Comparison of ENCODE assay signal across 11 cellular contexts in genomic region chr17:81309859-81310839, GRCh38. TPM values are rescaled to one million over a fixed set of nuclear protein-coding genes. Genes with fewer than 3 reads are reported as not detected.
DNase-seq lines count a peak whose midpoint lies in the region; ATAC-seq, FAIRE-seq and TF ChIP-seq lines count a peak whose summit lies in the region.
"Had no signal": no experiment of that assay in that cellular context is flagged by ENCODE, and none has a peak within 500 bp of the region (broad histone marks: within the 10 kb centered on the region; RNA-seq: fewer than 3 reads in every experiment).

No MANE protein-coding gene starts in this region.

- peak overlapping the region; percentile 75 for H3K56ac ChIP-seq in H1 (replicated peaks; ENCODE audit: insufficient read length, low read depth, low read length)

- TF ChIP-seq RAD21 in H1 (IDR thresholded peaks at IDR 0.05 in 1 of 2, conservative IDR thresholded peaks at IDR 0.05 in 1 of 2; ENCODE audit: low read depth in 2 of 2, low read length in 2 of 2), result no peak

- peak overlapping the region; percentile 84 for H4K91ac ChIP-seq in H1 (replicated peaks; ENCODE audit: insufficient read length, low read length)

- H2BK5ac ChIP-seq in H1 (ENCODE audit: low read depth, low read length), result peak overlapping the region; percentile 35; the same call in 1 of the 2 replicates

- TF ChIP-seq CTCF in Panc1 (IDR thresholded peaks at IDR 0.05) (no peak), H1 (IDR thresholded peaks at IDR 0.05; ENCODE audit: control extremely low read depth in 1 of 3, insufficient read depth in 1 of 3, low read depth in 1 of 3, low read length in 3 of 3) (no peak)

- DNase-seq in Panc1 (ENCODE audit: low read depth, low spot score), result no peak
- DNase-seq in H1 (ENCODE audit: low read depth in 1 of 2, low spot score in 2 of 2), result no peak
- no peak for DNase-seq in substantia nigra (lab: John Stamatoyannopoulos, UW)
- DNase-seq in activated naive CD4-positive, alpha-beta T cell (lab: John Stamatoyannopoulos, UW), result no peak
- no peak for DNase-seq in H7
- no peak for DNase-seq in HPDE6-E6E7 (ENCODE audit: extremely low spot score)
- DNase-seq: NCI-H2081 treated with DMSO at 0.1 percent for 48 hours had no signal

- H2AFZ ChIP-seq in H1 (ENCODE audit: low read length), result no peak overlapping the region

- WGBS in H1 (ENCODE audit: extremely low coverage in 1 of 2, insufficient coverage in 1 of 2, insufficient read length in 1 of 2, insufficient replicate concordance in 2 of 2, low coverage in 1 of 2, low lambda C conversion rate in 2 of 2, missing lambda C conversion rate in 1 of 2), 2 experiments, result 70% methylated on average over 32 of the region's 36 CpGs; no CpG with 5 or more reads in 1 of the 2 experiments

- no peak overlapping the region for H3K4ac ChIP-seq in H1 (replicated peaks; ENCODE audit: insufficient read length, low read depth, low read length)

- H4K20me1 ChIP-seq in H1 (replicated peaks in 1 of 2; ENCODE audit: control insufficient read depth in 1 of 2, insufficient read depth in 2 of 2, low read length in 2 of 2), result no peaks in the 10 kb centered on the region

- H3K18ac ChIP-seq in H1 (ENCODE audit: extremely low read depth, low read length), result no peak overlapping the region

- H3K23me2 ChIP-seq in H1 (ENCODE audit: low read depth, low read length), result no peaks in the 10 kb centered on the region

- H3K27ac ChIP-seq in Panc1 (ENCODE audit: low read length) (peak overlapping the region; percentile 87), H1 (ENCODE audit: low read depth, low read length) (no peak overlapping the region), mucosa of rectum (ENCODE audit: low read depth in 2 of 2, low read length in 2 of 2) (peak overlapping the region; percentile 86 to 90), substantia nigra (ENCODE audit: low read depth, low read length, poor library complexity, severe bottlenecking) (peak overlapping the region; percentile 26)
- H3K27ac ChIP-seq: KMS-11 had no signal

- H3K36me3 ChIP-seq in Panc1 (ENCODE audit: control insufficient read depth, insufficient read depth, low read length) (no peaks in the 10 kb centered on the region), H1 (ENCODE audit: control insufficient read depth in 2 of 4, insufficient read depth in 4 of 4, low read length in 3 of 4) (no peaks in the 10 kb centered on the region), mucosa of rectum (ENCODE audit: control insufficient read depth in 2 of 2, insufficient read depth in 2 of 2, low read length in 2 of 2) (no peaks in the 10 kb centered on the region), H7 (replicated peaks; ENCODE audit: control insufficient read depth, insufficient read depth, low read length) (no peaks in the 10 kb centered on the region)

- H3K27me3 ChIP-seq in Panc1 (ENCODE audit: control insufficient read depth, insufficient read depth, low read length) (no peaks in the 10 kb centered on the region), H1 (replicated peaks in 1 of 4; ENCODE audit: control insufficient read depth in 3 of 4, extremely low read depth in 1 of 4, insufficient read depth in 3 of 4, low read length in 3 of 4) (no peaks in the 10 kb centered on the region), mucosa of rectum (ENCODE audit: control insufficient read depth in 2 of 2, insufficient read depth in 2 of 2, low read length in 2 of 2) (no peaks in the 10 kb centered on the region), H7 (ENCODE audit: control insufficient read depth, insufficient read depth, low read length) (no peaks in the 10 kb centered on the region)

- no peak overlapping the region for H4K5ac ChIP-seq in H1 (ENCODE audit: insufficient read length, low read depth, low read length)

- peak overlapping the region; percentile 90; the same call in 1 of the 2 replicates for H2BK20ac ChIP-seq in H1 (ENCODE audit: low read length)

- H3K14ac ChIP-seq in H1 (ENCODE audit: insufficient read length), result no peak overlapping the region

- peak overlapping the region; percentile 72; the same call in 1 of the 2 replicates for H2BK15ac ChIP-seq in H1 (ENCODE audit: low read length)

- H3K23ac ChIP-seq in H1 (ENCODE audit: insufficient read length), result no peak overlapping the region

- in situ Hi-C loops in Panc1 (cut with HindIII; ENCODE audit: low pct_unique_long_range_greater_than_20kb, low sequenced_read_pairs), result no loop called here

- BruUV-seq in Panc1 (replicated peaks; lab: Mats Ljungman, UMichigan), result no TSS peak

- H3K79me2 ChIP-seq in H1 (ENCODE audit: control insufficient read depth in 1 of 2, insufficient read depth in 2 of 2, low read length in 2 of 2), result no peaks in the 10 kb centered on the region

- no peak overlapping the region for H3K9ac ChIP-seq in H1 (replicated peaks in 1 of 4; ENCODE audit: extremely low read depth in 1 of 4, low read depth in 3 of 4, low read length in 3 of 4)
- peak overlapping the region; percentile 68 to 87 for H3K9ac ChIP-seq in mucosa of rectum (ENCODE audit: low read depth in 1 of 2, low read length in 2 of 2)
- H3K9ac ChIP-seq: KMS-11 had no signal

- no peaks in the 10 kb centered on the region for H3K79me1 ChIP-seq in H1 (ENCODE audit: low read depth, low read length)

- CTCF ChIA-PET in Panc1 (lab: Charles Lee), result interaction anchor here (0.6 to 1.2 kb wide), 4 partner anchors 12 to 860 kb away, joined by 3 to 5 read pairs (median 3); no protein-coding TSS in a partner anchor
- CTCF ChIA-PET in H1 (lab: Charles Lee; ENCODE audit: partially characterized antibody), result interaction anchor here (0.7 to 10.3 kb wide), 32 partner anchors 11 to 184 kb away, joined by 3 to 80 read pairs (median 5); partner anchors contain the start of genes BAHCC1 and SLC38A10

- TF ChIP-seq EP300 in H1 (IDR thresholded peaks at IDR 0.05; ENCODE audit: borderline replicate concordance in 1 of 2, low read depth in 2 of 2, low read length in 2 of 2), result 0 out of 3 replicates have a peak, but pooled peaks of 1 of the 2 experiments have one; percentile 33

- POLR2A ChIA-PET in Panc1 (lab: Charles Lee), result interaction anchor here (0.6 kb wide), 2 partner anchors 62 to 532 kb away, joined by 3 to 5 read pairs; no protein-coding TSS in a partner anchor
- POLR2A ChIA-PET in H1 (lab: Charles Lee; ENCODE audit: partially characterized antibody), result interaction anchor here (0.8 to 1.8 kb wide), 6 partner anchors 27 to 228 kb away, joined by 3 to 6 read pairs (median 3); no protein-coding TSS in a partner anchor

- peak overlapping the region in 1 of 2 experiments; percentile 37; a peak in 2 of 4 replicates for H3K4me2 ChIP-seq in H1 (ENCODE audit: insufficient read depth in 1 of 2, low read depth in 2 of 2, low read length in 2 of 2)

- H3K4me3 ChIP-seq in Panc1 (ENCODE audit: low read depth in 2 of 2, low read length in 2 of 2) (no peak overlapping the region), H1 (ENCODE audit: extremely low read depth in 1 of 4, insufficient read depth in 2 of 4, low read depth in 3 of 4, low read length in 4 of 4) (no peak overlapping the region; a peak in 1 of 8 replicates), mucosa of rectum (ENCODE audit: low read length in 2 of 2) (peak overlapping the region in 1 of 2 donors; percentile 66), H7 (ENCODE audit: insufficient read depth, low read depth, low read length) (no peak overlapping the region)

- ATAC-seq in Panc1 (no peak), HG02623 (IDR thresholded peaks at IDR 0.05; ENCODE audit: unreplicated experiment) (no peak)

- no peak overlapping the region for H2BK120ac ChIP-seq in H1 (replicated peaks; ENCODE audit: low read depth, low read length)

- H3K9me3 ChIP-seq in Panc1 (ENCODE audit: control insufficient read depth, insufficient read depth, low read depth, low read length) (no peaks in the 10 kb centered on the region), H1 (ENCODE audit: insufficient read depth in 2 of 2, low read depth in 1 of 2, low read length in 1 of 2) (no peaks in the 10 kb centered on the region), mucosa of rectum (ENCODE audit: control insufficient read depth in 2 of 2, low read length in 2 of 2) (no peaks in the 10 kb centered on the region)

- TF ChIP-seq POLR2A in H1 (IDR thresholded peaks at IDR 0.05; ENCODE audit: control extremely low read depth in 1 of 2, low read depth in 2 of 2, low read length in 2 of 2), result no peak

- no peak for FAIRE-seq in H1 (lab: Jason Lieb, UNC)
- FAIRE-seq: bronchial epithelial cell had no signal

- no peak overlapping the region for H2AK5ac ChIP-seq in H1 (ENCODE audit: low read depth, low read length)

- no peak overlapping the region; the same call in 1 of the 2 replicates for H4K8ac ChIP-seq in H1 (ENCODE audit: extremely low read depth, insufficient read depth, low read length)

- H3K4me1 ChIP-seq in Panc1 (ENCODE audit: control insufficient read depth, insufficient read depth, low read length) (peaks cover 24% of the 10 kb centered on the region), H1 (replicated peaks in 1 of 4; ENCODE audit: control insufficient read depth in 3 of 4, insufficient read depth in 4 of 4, low read length in 3 of 4) (peaks cover 5 to 18% (median 17%) of the 10 kb centered on the region in 4 experiments), mucosa of rectum (ENCODE audit: control insufficient read depth in 2 of 2, insufficient read depth in 2 of 2, low read length in 2 of 2) (peaks cover 10 to 13% of the 10 kb centered on the region in 2 donors)

- H2BK12ac ChIP-seq in H1 (ENCODE audit: low read depth, low read length), result peak overlapping the region; percentile 50; the same call in 1 of the 2 replicates

- intact Hi-C loops in Panc1 (cut with micrococcal nuclease; ENCODE audit: unreplicated experiment), result no loop called here

TF ChIP-seq in H1, 55 proteins besides CTCF, POLR2A, EP300 and RAD21:
- TF ChIP-seq JUN (IDR thresholded peaks at IDR 0.05; ENCODE audit: low read depth, low read length), result no peak
- TF ChIP-seq TEAD4 (IDR thresholded peaks at IDR 0.05; ENCODE audit: low read depth, low read length), result peak; percentile 74

RNA-seq across cellular contexts. Expression of gene SLC38A10, which starts 15.0 kb away (rescaled TPM):
- total RNA-seq in Panc1 (2021; ENCODE audit: unreplicated experiment), result 188 TPM
- polyA plus RNA-seq in Panc1 (2012; ENCODE audit: insufficient read length), result 144 TPM
- 35.7 and 41.0 TPM in 2 replicates for total RNA-seq in H1 (2021; fragmentation: NEBNext Ultra II Directional; extraction: Animal tissue kit (Norgen Biotek cat#: 25700))
- 26.4 and 44.4 TPM in 2 replicates for polyA plus RNA-seq in H1 (2011; rRNA removed)
- 26.3 TPM for polyA plus RNA-seq in H1 (2011; cell fraction: cytosol; rRNA removed)
- 76.9 TPM for polyA plus RNA-seq in H1 (2011; cell fraction: nucleus; rRNA removed)
- polyA plus RNA-seq in H1 (2012, experiment 1 of 2), result 24.8 to 37.5 TPM (median 34.7 TPM) in 4 replicates
- polyA plus RNA-seq in H1 (2012, experiment 2 of 2), result 22.5 TPM
- polyA plus RNA-seq in H1 (2013, experiment 1 of 2), result 29.8 TPM
- polyA plus RNA-seq in H1 (2013, experiment 2 of 2), result 28.9 TPM
- 35.9 and 40.0 TPM in 2 replicates for polyA minus RNA-seq in H1 (2011; rRNA and poly(A)+ RNA removed)
- 38.1 TPM for polyA minus RNA-seq in H1 (2011; cell fraction: cytosol; rRNA and poly(A)+ RNA removed)
- polyA minus RNA-seq in H1 (2011; cell fraction: nucleus; rRNA and poly(A)+ RNA removed), result 47.8 TPM
- 39.1 and 44.2 TPM in 2 replicates for total RNA-seq in H7 (2014; rRNA removed; shearing (Covaris generic))

Comparison
In these comparisons a context has a peak if more than half of its experiments do, and no peak if none do; other contexts are left out.
1. H3K9ac ChIP-seq: peak in mucosa of rectum (2 of 2); none in H1 (0 of 4).